15 cellular contexts compared by ENCODE assay signal in the genomic region with DNA sequence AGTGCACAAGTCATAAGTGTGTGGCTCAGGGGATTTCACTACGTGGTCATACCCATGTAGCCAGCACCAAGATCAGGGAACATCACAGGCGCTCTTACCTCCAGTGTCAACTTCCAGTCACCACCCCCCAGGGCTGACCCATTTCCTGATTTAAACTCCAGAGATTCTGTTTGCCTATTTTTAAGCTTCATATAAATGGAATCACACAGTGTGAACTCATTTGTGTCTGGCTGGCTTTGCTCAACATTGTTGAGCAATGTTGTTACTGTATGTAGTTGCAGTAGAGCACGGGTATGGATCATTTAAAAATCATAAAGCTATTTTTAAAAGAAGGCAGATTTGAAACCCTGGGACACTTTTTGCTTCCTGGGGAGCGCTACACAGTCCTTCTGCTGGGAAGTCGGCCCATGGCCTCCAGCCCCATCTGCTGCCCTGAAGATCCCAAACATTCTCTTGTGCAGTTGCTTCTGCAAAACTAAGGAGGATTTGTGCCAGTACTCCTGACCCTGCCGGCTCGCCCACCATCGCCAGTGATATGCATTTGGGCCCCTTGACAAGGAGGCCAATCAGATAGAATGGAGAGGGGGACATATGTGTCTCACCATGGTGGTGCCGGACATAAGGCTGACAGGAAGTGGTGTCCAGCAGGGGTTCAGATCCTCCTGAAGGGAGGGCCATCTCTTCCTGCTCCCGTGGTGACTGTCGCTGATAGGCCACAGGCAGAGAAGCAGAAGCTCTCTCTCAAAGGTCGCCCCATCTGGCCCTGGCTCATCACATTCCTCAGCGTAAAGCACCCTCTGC. TPM values are rescaled to one million over a fixed set of nuclear protein-coding genes. Genes with fewer than 3 reads are reported as not detected.
DNase-seq lines count a peak whose midpoint lies in the region; ATAC-seq and FAIRE-seq lines count a peak whose summit lies in the region.
"Had no signal": no experiment of that assay in that cellular context is flagged by ENCODE, and none has a peak within 500 bp of the region (broad histone marks: within the 10 kb centered on the region; RNA-seq: fewer than 3 reads in every experiment).

No MANE protein-coding gene starts in this region.

- no peaks in the 10 kb centered on the region for H3K4me1 Mint-ChIP-seq in activated CD4-positive, alpha-beta T cell treated with anti-CD3 and anti-CD28 coated beads, Interleukin-2, amount 10 ng/mL, durations not matched to agents 7 days and 5 days
- H3K4me1 Mint-ChIP-seq: activated CD4-positive, alpha-beta memory T cell treated with anti-CD3 and anti-CD28 coated beads, Interleukin-2, amount 10 ng/mL, durations not matched to agents 7 days and 5 days had no signal

- no peak overlapping the region for H3K4me3 Mint-ChIP-seq in activated CD4-positive, alpha-beta T cell treated with anti-CD3 and anti-CD28 coated beads, Interleukin-2, amount 10 ng/mL, durations not matched to agents 7 days and 5 days
- H3K4me3 Mint-ChIP-seq: activated CD4-positive, alpha-beta memory T cell treated with anti-CD3 and anti-CD28 coated beads, Interleukin-2, amount 10 ng/mL, durations not matched to agents 7 days and 5 days had no signal

- no peak for ATAC-seq in HG03045 (IDR thresholded peaks at IDR 0.05; ENCODE audit: unreplicated experiment)
- ATAC-seq: A549 had no signal

- H3K36me3 Mint-ChIP-seq in activated CD4-positive, alpha-beta T cell treated with anti-CD3 and anti-CD28 coated beads, Interleukin-2, amount 10 ng/mL, durations not matched to agents 7 days and 5 days (ENCODE audit: low read depth), result no peaks in the 10 kb centered on the region

- H3K27me3 Mint-ChIP-seq in activated CD4-positive, alpha-beta T cell treated with anti-CD3 and anti-CD28 coated beads, Interleukin-2, amount 10 ng/mL, durations not matched to agents 7 days and 5 days, result peaks cover 11% of the 10 kb centered on the region

- FAIRE-seq in RCC 7860 (lab: Jason Lieb, UNC), result no peak
- FAIRE-seq: A549 had no signal

- DNase-seq in activated CD4-positive, alpha-beta T cell treated with anti-CD3 and anti-CD28 coated beads, Interleukin-2, amount 10 ng/mL, durations not matched to agents 7 days and 5 days, result no peak
- DNase-seq in activated CD4-positive, alpha-beta T cell treated with anti-CD3 and anti-CD28 coated beads for 4 hours, result no peak
- DNase-seq in amniotic epithelial cell (ENCODE audit: low read depth), result peak; percentile 53
- DNase-seq in islet precursor cell, result peak; percentile 73
- peak; percentile 26 for DNase-seq in stromal cell of bone marrow (ENCODE audit: low read depth)
- no peak for DNase-seq in RCC 7860 (ENCODE audit: low spot score)
- DNase-seq in activated CD8-positive, alpha-beta memory T cell treated with anti-CD3 and anti-CD28 coated beads, Interleukin-2, amount 50 U/mL, for 4 hours, result no peak
- DNase-seq: activated CD4-positive, alpha-beta memory T cell treated with anti-CD3 and anti-CD28 coated beads, Interleukin-2, amount 10 ng/mL, durations not matched to agents 7 days and 5 days; erythroblast; NCI-H2171; SJCRH30 had no signal

- POLR2A ChIA-PET in activated CD4-positive, alpha-beta T cell treated with anti-CD3 and anti-CD28 coated beads, Interleukin-2, amount 10 ng/mL, durations not matched to agents 7 days and 5 days (lab: Charles Lee), result no interaction called here

- CTCF ChIA-PET in activated CD4-positive, alpha-beta T cell treated with anti-CD3 and anti-CD28 coated beads, Interleukin-2, amount 10 ng/mL, durations not matched to agents 7 days and 5 days (lab: Charles Lee), result interaction anchor here (1.9 to 2.9 kb wide), 2 partner anchors 8 to 12 kb away, joined by 5 to 11 read pairs; no protein-coding TSS in a partner anchor

- peaks cover 2% of the 10 kb centered on the region for H3K9me3 Mint-ChIP-seq in activated CD4-positive, alpha-beta T cell treated with anti-CD3 and anti-CD28 coated beads, Interleukin-2, amount 10 ng/mL, durations not matched to agents 7 days and 5 days
- H3K9me3 Mint-ChIP-seq: activated CD4-positive, alpha-beta memory T cell treated with anti-CD3 and anti-CD28 coated beads, Interleukin-2, amount 10 ng/mL, durations not matched to agents 7 days and 5 days had no signal

- H3K27ac Mint-ChIP-seq in activated CD4-positive, alpha-beta T cell treated with anti-CD3 and anti-CD28 coated beads, Interleukin-2, amount 10 ng/mL, durations not matched to agents 7 days and 5 days, result peak overlapping the region; percentile 22
- H3K27ac Mint-ChIP-seq: activated CD4-positive, alpha-beta memory T cell treated with anti-CD3 and anti-CD28 coated beads, Interleukin-2, amount 10 ng/mL, durations not matched to agents 7 days and 5 days had no signal

RNA-seq across cellular contexts. Expression of a gene that starts 13.3 kb away (rescaled TPM):
- not detected for total RNA-seq in activated CD4-positive, alpha-beta T cell treated with anti-CD3 and anti-CD28 coated beads, Interleukin-2, amount 10 ng/mL, durations not matched to agents 7 days and 5 days
- total RNA-seq: activated CD4-positive, alpha-beta memory T cell treated with anti-CD3 and anti-CD28 coated beads, Interleukin-2, amount 10 ng/mL, durations not matched to agents 7 days and 5 days; ascending aorta; lower leg skin; SJCRH30 had no signal

RNA-seq across cellular contexts. Expression of a gene that starts 18.3 kb away (rescaled TPM):
- total RNA-seq in activated CD4-positive, alpha-beta T cell treated with anti-CD3 and anti-CD28 coated beads, Interleukin-2, amount 10 ng/mL, durations not matched to agents 7 days and 5 days, result not detected
- total RNA-seq: activated CD4-positive, alpha-beta memory T cell treated with anti-CD3 and anti-CD28 coated beads, Interleukin-2, amount 10 ng/mL, durations not matched to agents 7 days and 5 days; ascending aorta; SJCRH30 had no signal

RNA-seq across cellular contexts. Expression of a gene that starts 34.8 kb away (rescaled TPM):
- 100 to 1,000 TPM; 287 to 297 TPM for total RNA-seq in activated CD4-positive, alpha-beta T cell treated with anti-CD3 and anti-CD28 coated beads, Interleukin-2, amount 10 ng/mL, durations not matched to agents 7 days and 5 days

Comparison
In these comparisons a context has a peak if more than half of its experiments do, and no peak if none do; other contexts are left out.
1. DNase-seq: peak in amniotic epithelial cell (single experiment), islet precursor cell (single experiment) and stromal cell of bone marrow (single experiment); none in activated CD4-positive, alpha-beta T cell treated with anti-CD3 and anti-CD28 coated beads, Interleukin-2, amount 10 ng/mL, durations not matched to agents 7 days and 5 days (single experiment), activated CD4-positive, alpha-beta T cell treated with anti-CD3 and anti-CD28 coated beads for 4 hours (0 of 2), RCC 7860 (single experiment) and activated CD8-positive, alpha-beta memory T cell treated with anti-CD3 and anti-CD28 coated beads, Interleukin-2, amount 50 U/mL, for 4 hours (single experiment).